8 cellular contexts compared by ENCODE assay signal in the genomic region with DNA sequence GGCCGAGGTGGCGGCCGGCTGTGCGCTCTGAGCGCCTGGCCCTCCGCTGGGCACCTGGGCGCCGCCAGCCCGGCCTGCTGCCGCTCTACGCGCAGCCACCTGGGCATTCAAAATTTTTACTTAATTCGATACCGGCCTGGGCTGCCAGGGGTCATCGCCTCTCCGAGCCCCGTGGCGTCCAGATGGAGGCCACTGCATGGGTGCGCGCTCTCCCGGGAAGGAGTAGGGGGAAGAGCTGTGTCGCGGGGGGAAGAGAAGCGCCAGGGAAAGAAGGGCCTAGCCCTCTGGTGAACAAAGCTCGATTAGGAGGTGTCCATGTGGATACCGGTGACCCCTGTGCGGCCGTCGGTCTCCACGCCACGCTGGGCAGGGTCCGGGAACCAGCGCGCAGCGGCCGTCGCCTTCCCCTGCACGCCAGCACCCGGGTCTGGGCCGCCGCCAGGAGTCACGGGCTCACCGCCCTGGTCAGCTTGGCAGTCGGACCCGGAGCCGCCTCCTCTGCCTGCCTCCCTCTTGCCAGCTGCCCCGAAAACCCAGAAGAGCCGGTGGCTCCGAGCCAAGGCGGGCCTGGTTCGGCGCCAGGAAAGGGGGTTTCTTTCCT. TPM values are rescaled to one million over a fixed set of nuclear protein-coding genes. Genes with fewer than 3 reads are reported as not detected.
A peak's percentile ranks its signal among the peaks of the same experiment; 100 is the strongest.
DNase-seq lines count a peak whose midpoint lies in the region; ATAC-seq and TF ChIP-seq lines count a peak whose summit lies in the region.

No MANE protein-coding gene starts in this region.

- DNase-seq in CD14-positive monocyte (ENCODE audit: low spot score), result peak; percentile 43
- peak; percentile 10 for DNase-seq in GM19238 (ENCODE audit: insufficient read length, low spot score)
- DNase-seq in WERI-Rb-1, result peak; percentile 61
- no peak for DNase-seq in epithelial cell of prostate (ENCODE audit: low read depth, low spot score)
- no peak for DNase-seq in vagina (ENCODE audit: extremely low spot score in 2 of 2)
- no peak for DNase-seq in COLO829 (ENCODE audit: low spot score)

- H3K9me3 Mint-ChIP-seq in CD14-positive monocyte, result peaks cover 0 to 4% (median 0%) of the 10 kb centered on the region in 7 donors

- H3K4me1 ChIP-seq in mucosa of rectum (ENCODE audit: control insufficient read depth in 2 of 2, insufficient read depth in 2 of 2, low read length in 2 of 2), result peaks cover 0 to 9% of the 10 kb centered on the region in 2 donors
- H3K4me1 ChIP-seq in vagina, result peaks cover 6% of the 10 kb centered on the region

- peak overlapping the region; percentile 87 for H3K27ac ChIP-seq in WERI-Rb-1
- peak overlapping the region; percentile 61 for H3K27ac ChIP-seq in epithelial cell of prostate
- H3K27ac ChIP-seq in mucosa of rectum (ENCODE audit: low read depth in 2 of 2, low read length in 2 of 2), result peak overlapping the region; percentile 64 to 70
- H3K27ac ChIP-seq in vagina, result peak overlapping the region; percentile 78

- peaks cover 0 to 4% of the 10 kb centered on the region in 2 donors for H3K36me3 Mint-ChIP-seq in CD14-positive monocyte

- intact Hi-C loops in CD14-positive monocyte (cut with micrococcal nuclease), result loop anchor here in 1 of 2 donors (10.0 kb wide), 1 partner anchor 115 kb away; no protein-coding TSS in a partner anchor
- intact Hi-C loops in vagina (cut with DNase I), result no loop called here

- H3K4me1 Mint-ChIP-seq in CD14-positive monocyte, result peaks cover 25% of the 10 kb centered on the region

- H3K36me3 ChIP-seq in WERI-Rb-1 (peaks cover 35% of the 10 kb centered on the region), mucosa of rectum (ENCODE audit: control insufficient read depth in 2 of 2, insufficient read depth in 2 of 2, low read length in 2 of 2) (no peaks in the 10 kb centered on the region), vagina (no peaks in the 10 kb centered on the region)

- peak overlapping the region; percentile 52 to 81 for H3K9ac ChIP-seq in mucosa of rectum (ENCODE audit: low read depth in 1 of 2, low read length in 2 of 2)

- peak; percentile 6 for ATAC-seq in HG03196 (IDR thresholded peaks at IDR 0.05; ENCODE audit: unreplicated experiment)

- no peak for TF ChIP-seq POLR2A in vagina (IDR thresholded peaks at IDR 0.05)

- H3K27me3 ChIP-seq in WERI-Rb-1 (ENCODE audit: insufficient read depth, low read depth, severe bottlenecking), result no peaks in the 10 kb centered on the region
- H3K27me3 ChIP-seq in mucosa of rectum (ENCODE audit: control insufficient read depth in 2 of 2, insufficient read depth in 2 of 2, low read length in 2 of 2), result no peaks in the 10 kb centered on the region
- H3K27me3 ChIP-seq in vagina, result no peaks in the 10 kb centered on the region

- H3K9me3 ChIP-seq in WERI-Rb-1 (ENCODE audit: severe bottlenecking) (no peaks in the 10 kb centered on the region), mucosa of rectum (ENCODE audit: control insufficient read depth in 2 of 2, low read length in 2 of 2) (no peaks in the 10 kb centered on the region), vagina (no peaks in the 10 kb centered on the region)

- H3K4me3 Mint-ChIP-seq in CD14-positive monocyte, result peak overlapping the region; percentile 83 to 93

- H3K27me3 Mint-ChIP-seq in CD14-positive monocyte (ENCODE audit: low read depth in 3 of 3), result peaks cover 25 to 34% (median 34%) of the 10 kb centered on the region in 3 donors

- H3K4me3 ChIP-seq in WERI-Rb-1 (ENCODE audit: low read depth, low read length) (peak overlapping the region; percentile 73), mucosa of rectum (ENCODE audit: low read length in 2 of 2) (peak overlapping the region; percentile 65 to 83), vagina (peak overlapping the region; percentile 65 to 80)

- no peak overlapping the region for H3K27ac Mint-ChIP-seq in CD14-positive monocyte

- TF ChIP-seq CTCF in CD14-positive monocyte (IDR thresholded peaks at IDR 0.05) (no peak), WERI-Rb-1 (IDR thresholded peaks at IDR 0.05; ENCODE audit: low read depth, low read length) (no peak), vagina (IDR thresholded peaks at IDR 0.05) (no peak)

RNA-seq across cellular contexts. Expression of a gene that starts 0.7 kb away (rescaled TPM):
- 1 to 10 TPM in 1 of 2 donors, under 1 TPM in 1; 0.81 to 1.1 TPM for polyA plus RNA-seq in CD14-positive monocyte
- 12.3 TPM for total RNA-seq in vagina

RNA-seq across cellular contexts. Expression of a gene that starts 0.9 kb away (rescaled TPM):
- under 1 TPM in 1 of 2 donors, not detected in 1; 0.22 TPM for polyA plus RNA-seq in CD14-positive monocyte
- 5.4 TPM for total RNA-seq in vagina

RNA-seq across cellular contexts. Expression of a gene that starts 26.1 kb away (rescaled TPM):
- 10 to 100 TPM; 10.9 to 11.3 TPM for polyA plus RNA-seq in CD14-positive monocyte
- 10.1 TPM for total RNA-seq in vagina

RNA-seq across cellular contexts. Expression of a gene that starts 46.2 kb away (rescaled TPM):
- polyA plus RNA-seq in CD14-positive monocyte, result 10 to 100 TPM; 15.2 to 22.1 TPM
- total RNA-seq in vagina, result 41.3 TPM

Comparison
In these comparisons a context has a peak if more than half of its experiments do, and no peak if none do; other contexts are left out.
1. DNase-seq: peak in CD14-positive monocyte (single experiment), GM19238 (single experiment) and WERI-Rb-1 (single experiment); none in epithelial cell of prostate (single experiment), vagina (0 of 2) and COLO829 (single experiment).
2. Peak in every context shown above with its lines, with median percentiles within 50 percentile points of each other: H3K27ac ChIP-seq and H3K4me3 ChIP-seq.